20 cellular contexts compared by ENCODE assay signal in the genomic region with DNA sequence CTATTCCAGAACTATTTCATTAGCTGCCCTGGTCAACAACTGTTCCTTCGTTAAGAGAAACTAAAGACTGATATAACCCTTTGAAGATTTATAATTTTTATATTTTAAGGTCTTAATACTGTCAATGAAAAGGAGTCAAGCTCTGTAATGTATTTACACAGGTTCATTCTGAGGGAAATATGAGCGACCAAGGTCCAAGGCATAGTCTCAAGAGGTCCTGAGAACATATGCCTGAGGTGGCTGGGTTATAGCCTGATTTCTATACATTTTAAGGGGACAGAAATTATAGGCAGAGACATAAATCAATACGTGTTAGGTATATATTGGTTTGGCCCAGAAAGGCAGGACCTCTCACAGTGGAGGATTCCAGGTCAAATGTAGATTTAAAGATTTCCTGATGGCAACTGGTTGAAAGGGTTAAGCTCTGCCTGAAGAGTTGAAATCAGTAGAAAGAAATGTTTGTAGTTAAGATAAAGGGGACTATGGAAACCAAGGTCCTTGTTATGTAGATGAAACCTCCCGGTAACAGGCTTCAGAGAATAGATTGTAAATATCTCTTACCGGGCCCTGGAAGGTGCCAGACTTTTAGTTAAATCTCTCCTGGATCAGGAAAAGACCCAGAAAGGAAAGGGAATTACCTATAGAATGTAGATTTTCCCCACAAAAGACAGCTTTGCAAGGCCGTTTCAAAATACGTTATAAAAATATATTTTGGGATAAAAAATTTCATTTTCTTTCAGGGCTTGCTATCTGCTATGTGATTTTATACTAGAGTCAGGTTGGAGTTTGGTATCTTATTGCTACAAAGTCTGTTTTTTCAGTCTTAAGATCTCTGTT.
"Had no signal": no experiment of that assay in that cellular context is flagged by ENCODE, and none has a peak within 500 bp of the region (broad histone marks: within the 10 kb centered on the region; RNA-seq: fewer than 3 reads in every experiment).

No MANE protein-coding gene starts in this region.

- H3K27ac ChIP-seq: cardiac muscle cell, ovary, sigmoid colon, spleen, thoracic aorta, upper lobe of right lung had no signal

- H3K4me3 ChIP-seq: cardiac muscle cell, ovary, sigmoid colon, spleen, thoracic aorta, upper lobe of right lung had no signal

- H3K27me3 Mint-ChIP-seq: activated B cell treated with CpG ODN at 0.5 μM for 24 hours, memory B cell had no signal

- H3K36me3 Mint-ChIP-seq: activated CD4-positive, alpha-beta memory T cell treated with anti-CD3 and anti-CD28 coated beads for 36 hours; activated naive CD8-positive, alpha-beta T cell treated with anti-CD3 and anti-CD28 coated beads for 36 hours; memory B cell; naive thymus-derived CD4-positive, alpha-beta T cell; stimulated activated naive B cell treated with anti-CD40 and anti-IgM and Interleukin-4, amounts not matched to agents 10 μg/mL and 1 μg/mL and 100 μg/mL, for 72 hours had no signal

- H3K4me3 Mint-ChIP-seq: activated B cell treated with CpG ODN at 0.5 μM for 24 hours; activated CD4-positive, alpha-beta memory T cell treated with anti-CD3 and anti-CD28 coated beads for 36 hours; activated naive CD8-positive, alpha-beta T cell treated with anti-CD3 and anti-CD28 coated beads for 36 hours; activated T-helper 1 cell treated with anti-CD3 and anti-CD28 coated beads, Interleukin-12 subunit alpha, Interleukin-12 subunit beta, Interleukin-2, Interleukin-4 antibody, amounts not matched to agents 30 ng/mL and 10 ng/mL and 1 ng/mL, durations not matched to agents 14 hours and 24 hours and 36 hours; effector memory CD8-positive, alpha-beta T cell; memory B cell; naive thymus-derived CD4-positive, alpha-beta T cell; stimulated activated naive B cell treated with anti-CD40 and anti-IgM and Interleukin-4, amounts not matched to agents 10 μg/mL and 1 μg/mL and 100 μg/mL, for 72 hours; T-helper 2 cell treated with Interferon-gamma antibody and Interleukin-4, amounts not matched to agents 5 μg/mL and 100 μg/mL, for 36 hours had no signal

- H3K9me3 ChIP-seq: ovary, thoracic aorta, upper lobe of right lung had no signal

- DNase-seq: activated B cell treated with CpG ODN at 0.5 μM for 24 hours; activated CD4-positive, alpha-beta memory T cell treated with anti-CD3 and anti-CD28 coated beads for 36 hours; activated CD4-positive, alpha-beta T cell treated with anti-CD3 and anti-CD28 coated beads for 4 hours; activated naive CD8-positive, alpha-beta T cell treated with anti-CD3 and anti-CD28 coated beads for 36 hours; activated T-cell treated with anti-CD3 and anti-CD28 coated beads for 4 hours; amniotic stem cell; dermis blood vessel endothelial cell; effector memory CD8-positive, alpha-beta T cell; foreskin fibroblast; naive thymus-derived CD4-positive, alpha-beta T cell; ovary; sigmoid colon; spleen; stimulated activated naive B cell treated with anti-CD40 and anti-IgM and Interleukin-4, amounts not matched to agents 10 μg/mL and 1 μg/mL and 100 μg/mL, for 72 hours; upper lobe of right lung had no signal

- H3K4me1 ChIP-seq: sigmoid colon, spleen, upper lobe of right lung had no signal

- ATAC-seq: effector memory CD8-positive, alpha-beta T cell; naive thymus-derived CD4-positive, alpha-beta T cell; stimulated activated naive B cell treated with anti-CD40 and anti-IgM and Interleukin-4, amounts not matched to agents 10 μg/mL and 1 μg/mL and 100 μg/mL, for 72 hours; upper lobe of right lung had no signal

- H3K27ac Mint-ChIP-seq: activated B cell treated with CpG ODN at 0.5 μM for 24 hours; activated CD4-positive, alpha-beta memory T cell treated with anti-CD3 and anti-CD28 coated beads for 36 hours; activated naive CD8-positive, alpha-beta T cell treated with anti-CD3 and anti-CD28 coated beads for 36 hours; activated T-helper 1 cell treated with anti-CD3 and anti-CD28 coated beads, Interleukin-12 subunit alpha, Interleukin-12 subunit beta, Interleukin-2, Interleukin-4 antibody, amounts not matched to agents 30 ng/mL and 10 ng/mL and 1 ng/mL, durations not matched to agents 14 hours and 24 hours and 36 hours; effector memory CD8-positive, alpha-beta T cell; memory B cell; naive thymus-derived CD4-positive, alpha-beta T cell; stimulated activated naive B cell treated with anti-CD40 and anti-IgM and Interleukin-4, amounts not matched to agents 10 μg/mL and 1 μg/mL and 100 μg/mL, for 72 hours; T-helper 2 cell treated with Interferon-gamma antibody and Interleukin-4, amounts not matched to agents 5 μg/mL and 100 μg/mL, for 36 hours had no signal

- H3K4me1 Mint-ChIP-seq: activated B cell treated with CpG ODN at 0.5 μM for 24 hours; activated naive CD8-positive, alpha-beta T cell treated with anti-CD3 and anti-CD28 coated beads for 36 hours; memory B cell; naive thymus-derived CD4-positive, alpha-beta T cell; stimulated activated naive B cell treated with anti-CD40 and anti-IgM and Interleukin-4, amounts not matched to agents 10 μg/mL and 1 μg/mL and 100 μg/mL, for 72 hours had no signal

- H3K9me3 Mint-ChIP-seq: activated CD4-positive, alpha-beta memory T cell treated with anti-CD3 and anti-CD28 coated beads for 36 hours; activated naive CD8-positive, alpha-beta T cell treated with anti-CD3 and anti-CD28 coated beads for 36 hours; activated T-helper 1 cell treated with anti-CD3 and anti-CD28 coated beads, Interleukin-12 subunit alpha, Interleukin-12 subunit beta, Interleukin-2, Interleukin-4 antibody, amounts not matched to agents 30 ng/mL and 10 ng/mL and 1 ng/mL, durations not matched to agents 14 hours and 24 hours and 36 hours; effector memory CD8-positive, alpha-beta T cell; T-helper 2 cell treated with Interferon-gamma antibody and Interleukin-4, amounts not matched to agents 5 μg/mL and 100 μg/mL, for 36 hours had no signal

- H3K36me3 ChIP-seq: cardiac muscle cell, ovary, sigmoid colon, spleen, thoracic aorta, upper lobe of right lung had no signal

- H3K27me3 ChIP-seq: cardiac muscle cell, ovary, sigmoid colon, spleen, upper lobe of right lung had no signal
